ENCODE assay signal across 8 cellular contexts in genomic region chr13:102400619-102401125, GRCh38. TPM values are rescaled to one million over a fixed set of nuclear protein-coding genes. Genes with fewer than 3 reads are reported as not detected.
DNase-seq lines count a peak whose midpoint lies in the region; ATAC-seq and TF ChIP-seq lines count a peak whose summit lies in the region.

No MANE protein-coding gene starts in this region.

- peak overlapping the region; percentile 93 for H2AFZ ChIP-seq in KMS-11 (ENCODE audit: low read depth)

- CTCF ChIA-PET in HEK293T (lab: Yijun Ruan, JAX) = interaction anchor here (0.6 kb wide), 1 partner anchor 144 kb away, joined by 3 read pairs; no protein-coding TSS in a partner anchor

- TF ChIP-seq EP300 in transverse colon (IDR thresholded peaks at IDR 0.05; ENCODE audit: low read depth) = no peak

- POLR2A ChIA-PET in HEK293T (lab: Yijun Ruan, JAX) = no interaction called here

- H3K36me3 ChIP-seq in BE2C = no peaks in the 10 kb centered on the region
- no peaks in the 10 kb centered on the region for H3K36me3 ChIP-seq in KMS-11 (ENCODE audit: insufficient read depth)
- H3K36me3 ChIP-seq in lung (ENCODE audit: control insufficient read depth in 2 of 2, insufficient read depth in 2 of 2, low read length in 2 of 2) = no peaks in the 10 kb centered on the region
- H3K36me3 ChIP-seq in transverse colon = no peaks in the 10 kb centered on the region

- DNase-seq in BE2C = peak; percentile 58
- peak; percentile 15 for DNase-seq in choroid plexus epithelial cell (ENCODE audit: low read depth)
- peak; percentile 29 for DNase-seq in lung (ENCODE audit: low spot score)
- no peak for DNase-seq in transverse colon
- DNase-seq in NCI-H2029 (lab: John Stamatoyannopoulos, UW) = no peak
- DNase-seq in HEK293T (ENCODE audit: extremely low spot score) = no peak

- TF ChIP-seq POLR2A in transverse colon (IDR thresholded peaks at IDR 0.05) = no peak

- H3K27me3 ChIP-seq in BE2C (no peaks in the 10 kb centered on the region), KMS-11 (ENCODE audit: insufficient read depth, low read depth) (no peaks in the 10 kb centered on the region), lung (ENCODE audit: control insufficient read depth, insufficient read depth) (no peaks in the 10 kb centered on the region), transverse colon (peaks cover 63% of the 10 kb centered on the region)

- peak overlapping the region; percentile 82 for H3K4me3 ChIP-seq in BE2C (ENCODE audit: low read depth, low read length)
- H3K4me3 ChIP-seq in KMS-11 (IDR thresholded peaks at IDR 0.05; ENCODE audit: insufficient read depth, low read depth, low read length) = no peak overlapping the region
- H3K4me3 ChIP-seq in choroid plexus epithelial cell (ENCODE audit: low read depth, low read length) = peak overlapping the region; percentile 55
- H3K4me3 ChIP-seq in lung = peak overlapping the region; percentile 24
- peak overlapping the region; percentile 35 to 55 (median 46) for H3K4me3 ChIP-seq in transverse colon

- intact Hi-C loops in transverse colon (cut with DNase I; ENCODE audit: low total_unique reads) = no loop called here

- H3K9me3 ChIP-seq in BE2C (no peaks in the 10 kb centered on the region), lung (ENCODE audit: control insufficient read depth in 2 of 2, insufficient read depth in 1 of 2, low read length in 1 of 2) (peaks cover 0 to 3% of the 10 kb centered on the region in 2 donors), transverse colon (no peaks in the 10 kb centered on the region)

- 1 to 2% methylated on average over 24 to 25 of the region's 25 CpGs for WGBS in lung, 2 donors
- 7% methylated on average over 25 of the region's 25 CpGs; no CpG with 5 or more reads in 1 of the 2 donors for WGBS in transverse colon (ENCODE audit: low coverage in 1 of 2), 2 donors

- H3K9ac ChIP-seq in KMS-11 = peak overlapping the region; percentile 58; the same call in 1 of the 2 replicates

- in situ Hi-C loops in transverse colon (cut with MboI; ENCODE audit: low pct_ligation_motif_present in 1 of 4, low pct_unique_long_range_greater_than_20kb in 1 of 4, low sequenced_read_pairs in 3 of 4) = no loop called here

- no peak for TF ChIP-seq CTCF in BE2C (IDR thresholded peaks at IDR 0.05; ENCODE audit: low read depth, low read length)
- TF ChIP-seq CTCF in KMS-11 (conservative IDR thresholded peaks at IDR 0.05; ENCODE audit: low read depth, low read length) = no peak
- TF ChIP-seq CTCF in choroid plexus epithelial cell (conservative IDR thresholded peaks at IDR 0.05; ENCODE audit: low read depth, low read length) = no peak
- TF ChIP-seq CTCF in lung (IDR thresholded peaks at IDR 0.05; ENCODE audit: control extremely low read depth, extremely low read depth) = no peak
- no peak for TF ChIP-seq CTCF in transverse colon (IDR thresholded peaks at IDR 0.05)

- H3K4me1 ChIP-seq in BE2C = no peaks in the 10 kb centered on the region; the same call in none of the 2 replicates
- peaks cover 6% of the 10 kb centered on the region for H3K4me1 ChIP-seq in KMS-11 (ENCODE audit: low read depth, poor library complexity, severe bottlenecking)
- peaks cover 0 to 10% of the 10 kb centered on the region in 2 donors for H3K4me1 ChIP-seq in lung (ENCODE audit: control insufficient read depth in 2 of 2, insufficient read depth in 2 of 2, low read length in 2 of 2)
- H3K4me1 ChIP-seq in transverse colon = peaks cover 0 to 21% (median 6%) of the 10 kb centered on the region in 4 donors

- no peaks in the 10 kb centered on the region for H3K79me2 ChIP-seq in KMS-11 (ENCODE audit: insufficient read depth, low read depth)

- H3K27ac ChIP-seq in KMS-11 (no peak overlapping the region; the same call in 1 of the 2 replicates), lung (ENCODE audit: low read depth in 1 of 2, low read length in 1 of 2) (peak overlapping the region in 1 of 2 donors; percentile 48), transverse colon (peak overlapping the region; percentile 24 to 75 (median 46))

- H4K20me1 ChIP-seq in KMS-11 (ENCODE audit: insufficient read depth) = no peaks in the 10 kb centered on the region

- H3K4me2 ChIP-seq in KMS-11 = peak overlapping the region; percentile 78

- ATAC-seq in lung (ENCODE audit: insufficient read depth, low FRiP score) = peak; percentile 17
- no peak for ATAC-seq in GM18867 (IDR thresholded peaks at IDR 0.05; ENCODE audit: unreplicated experiment)

TF ChIP-seq in HEK293T, 16 proteins besides CTCF, POLR2A, EP300 and RAD21:
- TF ChIP-seq ARNT (IDR thresholded peaks at IDR 0.05) (no peak), BHLHE40 (IDR thresholded peaks at IDR 0.05; ENCODE audit: borderline replicate concordance) (no peak), NFRKB (IDR thresholded peaks at IDR 0.05) (no peak), FOXK2 (IDR thresholded peaks at IDR 0.05) (no peak), ZNF384 (IDR thresholded peaks at IDR 0.05) (no peak), SUZ12 (IDR thresholded peaks at IDR 0.05) (no peak), ELF4 (IDR thresholded peaks at IDR 0.05) (no peak), PKNOX1 (IDR thresholded peaks at IDR 0.05) (no peak), SP1 (IDR thresholded peaks at IDR 0.05) (no peak), FOXA1 (IDR thresholded peaks at IDR 0.05) (no peak), CTBP1 (IDR thresholded peaks at IDR 0.05; ENCODE audit: borderline replicate concordance) (no peak), FOXM1 (IDR thresholded peaks at IDR 0.05; ENCODE audit: borderline replicate concordance) (no peak), L3MBTL2 (conservative IDR thresholded peaks at IDR 0.05) (no peak), LEF1 (IDR thresholded peaks at IDR 0.05; ENCODE audit: borderline replicate concordance) (no peak), TARDBP (IDR thresholded peaks at IDR 0.05) (no peak), HDGF (IDR thresholded peaks at IDR 0.05; ENCODE audit: borderline replicate concordance) (no peak)
TF ChIP-seq in HEK293T: peak in this region for 0.

RNA-seq across cellular contexts. Expression of gene FGF14, which starts 1.2 kb away (rescaled TPM):
- polyA plus RNA-seq in BE2C (2012; ENCODE audit: insufficient read depth, insufficient read length, low read depth) = 9.2 TPM
- 10 to 100 TPM in 1 of 2 donors, 1 to 10 TPM in 1; 3.4 to 12.9 TPM for total RNA-seq in lung
- polyA plus RNA-seq in lung = 1 to 10 TPM in 1 of 2 donors, under 1 TPM in 1; 0.59 to 1.1 TPM
- 1 to 10 TPM in 2 of 4 donors, under 1 TPM in 2; under 0.01 to 2.4 (median 0.99) TPM for total RNA-seq in transverse colon

Comparison
In these comparisons a context has a peak if more than half of its experiments do, and no peak if none do; other contexts are left out.
1. DNase-seq: peak in BE2C (single experiment), choroid plexus epithelial cell (single experiment) and lung (single experiment); none in transverse colon (single experiment), NCI-H2029 (single experiment) and HEK293T (single experiment).